ENCODE assay signal across 13 cellular contexts in genomic region chr21:45326169-45326833, GRCh38. TPM values are rescaled to one million over a fixed set of nuclear protein-coding genes. Genes with fewer than 3 reads are reported as not detected.
DNase-seq lines count a peak whose midpoint lies in the region; ATAC-seq and TF ChIP-seq lines count a peak whose summit lies in the region.
"Had no signal": no experiment of that assay in that cellular context is flagged by ENCODE, and none has a peak within 500 bp of the region (broad histone marks: within the 10 kb centered on the region; RNA-seq: fewer than 3 reads in every experiment).

No MANE protein-coding gene starts in this region.

- no peaks in the 10 kb centered on the region for H3K9me3 Mint-ChIP-seq in activated naive CD8-positive, alpha-beta T cell treated with anti-CD3 and anti-CD28 coated beads, Interleukin-2, amount 10 ng/mL, durations not matched to agents 7 days and 5 days
- no peaks in the 10 kb centered on the region for H3K9me3 Mint-ChIP-seq in activated naive CD8-positive, alpha-beta T cell treated with anti-CD3 and anti-CD28 coated beads for 36 hours
- H3K9me3 Mint-ChIP-seq: T-helper 1 cell treated with Interleukin-12 subunit alpha and Interleukin-12 subunit beta and Interleukin-4 antibody, amounts not matched to agents 30 μg/mL and 1 μg/mL, for 36 hours had no signal

- H3K27ac ChIP-seq in body of pancreas: peak overlapping the region; percentile 65 to 96 (median 94)
- no peak overlapping the region for H3K27ac ChIP-seq in lower lobe of right lung
- no peak overlapping the region for H3K27ac ChIP-seq in upper lobe of right lung
- no peak overlapping the region for H3K27ac ChIP-seq in coronary artery
- H3K27ac ChIP-seq: brain microvascular endothelial cell, upper lobe of left lung had no signal

- WGBS in body of pancreas, 2 donors: 58 to 74% methylated on average over 11 to 24 of the region's 25 CpGs

- no peak overlapping the region for H3K4me3 ChIP-seq in body of pancreas
- H3K4me3 ChIP-seq in lower lobe of right lung: no peak overlapping the region
- H3K4me3 ChIP-seq in upper lobe of right lung: no peak overlapping the region
- no peak overlapping the region for H3K4me3 ChIP-seq in coronary artery
- H3K4me3 ChIP-seq: esophagus squamous epithelium, upper lobe of left lung had no signal

- no peaks in the 10 kb centered on the region for H3K4me1 Mint-ChIP-seq in activated naive CD8-positive, alpha-beta T cell treated with anti-CD3 and anti-CD28 coated beads, Interleukin-2, amount 10 ng/mL, durations not matched to agents 7 days and 5 days
- H3K4me1 Mint-ChIP-seq in activated naive CD8-positive, alpha-beta T cell treated with anti-CD3 and anti-CD28 coated beads for 36 hours: peaks cover 9% of the 10 kb centered on the region

- H3K27me3 ChIP-seq in body of pancreas (no peaks in the 10 kb centered on the region), lower lobe of right lung (ENCODE audit: low read depth) (no peaks in the 10 kb centered on the region), upper lobe of right lung (no peaks in the 10 kb centered on the region)
- H3K27me3 ChIP-seq: brain microvascular endothelial cell, upper lobe of left lung had no signal

- TF ChIP-seq CTCF in body of pancreas (IDR thresholded peaks at IDR 0.05) (no peak), lower lobe of right lung (IDR thresholded peaks at IDR 0.05) (no peak), upper lobe of right lung (IDR thresholded peaks at IDR 0.05) (no peak), coronary artery (IDR thresholded peaks at IDR 0.05) (no peak)

- no peaks in the 10 kb centered on the region for H3K36me3 Mint-ChIP-seq in activated naive CD8-positive, alpha-beta T cell treated with anti-CD3 and anti-CD28 coated beads, Interleukin-2, amount 10 ng/mL, durations not matched to agents 7 days and 5 days
- H3K36me3 Mint-ChIP-seq in activated naive CD8-positive, alpha-beta T cell treated with anti-CD3 and anti-CD28 coated beads for 36 hours: no peaks in the 10 kb centered on the region

- no peaks in the 10 kb centered on the region for H3K36me3 ChIP-seq in body of pancreas (replicated peaks in 1 of 2; ENCODE audit: insufficient read depth in 1 of 2, low read depth in 2 of 2)
- no peaks in the 10 kb centered on the region for H3K36me3 ChIP-seq in lower lobe of right lung
- H3K36me3 ChIP-seq in upper lobe of right lung: no peaks in the 10 kb centered on the region
- H3K36me3 ChIP-seq: brain microvascular endothelial cell, esophagus squamous epithelium, upper lobe of left lung had no signal

- H3K27ac Mint-ChIP-seq in activated naive CD8-positive, alpha-beta T cell treated with anti-CD3 and anti-CD28 coated beads, Interleukin-2, amount 10 ng/mL, durations not matched to agents 7 days and 5 days: no peak overlapping the region
- no peak overlapping the region for H3K27ac Mint-ChIP-seq in activated naive CD8-positive, alpha-beta T cell treated with anti-CD3 and anti-CD28 coated beads for 36 hours
- H3K27ac Mint-ChIP-seq: T-helper 1 cell treated with Interleukin-12 subunit alpha and Interleukin-12 subunit beta and Interleukin-4 antibody, amounts not matched to agents 30 μg/mL and 1 μg/mL, for 36 hours had no signal

- H3K4me1 ChIP-seq in body of pancreas: peaks cover 79% of the 10 kb centered on the region
- peaks cover 40% of the 10 kb centered on the region for H3K4me1 ChIP-seq in lower lobe of right lung
- H3K4me1 ChIP-seq in upper lobe of right lung: peaks cover 26% of the 10 kb centered on the region

- intact Hi-C loops in body of pancreas (cut with DNase I): loop anchor here (10.0 kb wide), 1 partner anchor 88 kb away; no protein-coding TSS in a partner anchor
- intact Hi-C loops in lower lobe of right lung (cut with DNase I): no loop called here
- intact Hi-C loops in upper lobe of right lung (cut with DNase I): no loop called here

- H3K9me3 ChIP-seq in body of pancreas (no peaks in the 10 kb centered on the region), lower lobe of right lung (no peaks in the 10 kb centered on the region), upper lobe of right lung (no peaks in the 10 kb centered on the region)
- H3K9me3 ChIP-seq: esophagus squamous epithelium, upper lobe of left lung had no signal

- H3K27me3 Mint-ChIP-seq in activated naive CD8-positive, alpha-beta T cell treated with anti-CD3 and anti-CD28 coated beads, Interleukin-2, amount 10 ng/mL, durations not matched to agents 7 days and 5 days: peaks cover 5% of the 10 kb centered on the region
- H3K27me3 Mint-ChIP-seq in activated naive CD8-positive, alpha-beta T cell treated with anti-CD3 and anti-CD28 coated beads for 36 hours: peaks cover 5% of the 10 kb centered on the region

- no peak for TF ChIP-seq POLR2A in body of pancreas (IDR thresholded peaks at IDR 0.05)

- DNase-seq in activated naive CD8-positive, alpha-beta T cell treated with anti-CD3 and anti-CD28 coated beads, Interleukin-2, amount 10 ng/mL, durations not matched to agents 7 days and 5 days: peak; percentile 24
- no peak for DNase-seq in activated naive CD8-positive, alpha-beta T cell treated with anti-CD3 and anti-CD28 coated beads for 36 hours
- DNase-seq in body of pancreas: peak in 1 of 4 donors; percentile 7
- DNase-seq in lower lobe of right lung: peak; percentile 39
- DNase-seq in upper lobe of right lung: peak; percentile 61
- no peak for DNase-seq in coronary artery (ENCODE audit: low spot score)
- DNase-seq in activated gamma-delta T cell treated with Interleukin-2 at 50 U/mL for 16 hours: no peak
- no peak for DNase-seq in NK-92 (lab: John Stamatoyannopoulos, UW; ENCODE audit: unreplicated experiment)
- DNase-seq: brain microvascular endothelial cell, esophagus squamous epithelium, NCI-H524 treated with DMSO at 0.1 percent for 48 hours had no signal

- no peak overlapping the region for H3K4me3 Mint-ChIP-seq in activated naive CD8-positive, alpha-beta T cell treated with anti-CD3 and anti-CD28 coated beads, Interleukin-2, amount 10 ng/mL, durations not matched to agents 7 days and 5 days
- no peak overlapping the region for H3K4me3 Mint-ChIP-seq in activated naive CD8-positive, alpha-beta T cell treated with anti-CD3 and anti-CD28 coated beads for 36 hours
- H3K4me3 Mint-ChIP-seq: T-helper 1 cell treated with Interleukin-12 subunit alpha and Interleukin-12 subunit beta and Interleukin-4 antibody, amounts not matched to agents 30 μg/mL and 1 μg/mL, for 36 hours had no signal

- POLR2A ChIA-PET in activated naive CD8-positive, alpha-beta T cell treated with anti-CD3 and anti-CD28 coated beads, Interleukin-2, amount 10 ng/mL, durations not matched to agents 7 days and 5 days (lab: Charles Lee): no interaction called here

- ATAC-seq in activated naive CD8-positive, alpha-beta T cell treated with anti-CD3 and anti-CD28 coated beads, Interleukin-2, amount 10 ng/mL, durations not matched to agents 7 days and 5 days (ENCODE audit: low read depth): no peak
- ATAC-seq in body of pancreas (no peak), lower lobe of right lung (no peak), upper lobe of right lung (no peak)

RNA-seq across cellular contexts. Expression of gene POFUT2, which starts 38.6 kb away (rescaled TPM):
- 10 to 100 TPM; 26.0 to 27.0 TPM for total RNA-seq in activated naive CD8-positive, alpha-beta T cell treated with anti-CD3 and anti-CD28 coated beads, Interleukin-2, amount 10 ng/mL, durations not matched to agents 7 days and 5 days
- 10 to 100 TPM; 11.6 to 13.3 TPM for total RNA-seq in activated naive CD8-positive, alpha-beta T cell treated with anti-CD3 and anti-CD28 coated beads for 36 hours
- total RNA-seq in body of pancreas (10 to 100 TPM; 16.3 to 46.1 TPM), lower lobe of right lung (29.1 TPM), upper lobe of right lung (29.0 TPM)

Comparison
In these comparisons a context has a peak if more than half of its experiments do, and no peak if none do; other contexts are left out.
1. DNase-seq: peak in activated naive CD8-positive, alpha-beta T cell treated with anti-CD3 and anti-CD28 coated beads, Interleukin-2, amount 10 ng/mL, durations not matched to agents 7 days and 5 days (single experiment), lower lobe of right lung (single experiment) and upper lobe of right lung (single experiment); none in activated naive CD8-positive, alpha-beta T cell treated with anti-CD3 and anti-CD28 coated beads for 36 hours (single experiment), coronary artery (single experiment), activated gamma-delta T cell treated with Interleukin-2 at 50 U/mL for 16 hours (single experiment) and NK-92 (single experiment).
2. H3K27ac ChIP-seq: peak in body of pancreas (4 of 4); none in lower lobe of right lung (single experiment), upper lobe of right lung (single experiment) and coronary artery (0 of 2).